In the genomic region with DNA sequence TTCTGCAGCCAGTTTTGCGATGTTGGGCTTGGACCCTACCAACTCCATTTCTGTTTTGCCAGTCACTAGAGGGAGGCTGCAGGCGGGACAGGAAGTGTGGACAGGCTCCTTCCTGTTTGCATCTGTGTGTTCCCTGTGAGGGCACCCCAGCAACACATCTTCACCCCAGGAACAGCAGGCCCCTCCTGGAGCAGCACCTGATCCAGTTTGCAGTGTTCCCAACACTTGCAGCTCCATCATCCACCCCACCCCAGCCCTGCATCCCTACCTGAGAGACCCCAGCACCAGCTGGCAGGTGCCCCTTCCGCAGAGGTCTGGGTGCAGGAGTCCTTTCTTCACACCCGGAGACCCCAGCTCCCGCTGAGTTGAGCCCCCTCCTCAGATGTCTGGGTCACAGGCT, we compare ENCODE assay signal across 1 cellular context.
TF ChIP-seq lines count a peak whose summit lies in the region.

No MANE protein-coding gene starts in this region.

TF ChIP-seq in HCT116, 20 proteins besides CTCF, POLR2A, EP300 and RAD21:
- TF ChIP-seq JUND (IDR thresholded peaks at IDR 0.05) (no peak), ZNF274 (IDR thresholded peaks at IDR 0.05; ENCODE audit: low read depth, low read length) (no peak), TCF7L2 (IDR thresholded peaks at IDR 0.05; ENCODE audit: borderline replicate concordance, extremely low read depth, insufficient read depth, insufficient read length) (no peak), SIN3A (IDR thresholded peaks at IDR 0.05; ENCODE audit: low read depth) (no peak), YY1 (IDR thresholded peaks at IDR 0.05; ENCODE audit: extremely low read depth, insufficient replicate concordance, low read depth, low read length) (no peak), EZH2phosphoT487 (IDR thresholded peaks at IDR 0.05; ENCODE audit: borderline replicate concordance) (no peak), FOSL1 (IDR thresholded peaks at IDR 0.05; ENCODE audit: low read depth) (no peak), CBX3 (IDR thresholded peaks at IDR 0.05; ENCODE audit: low read depth) (no peak), POLR2AphosphoS5 (IDR thresholded peaks at IDR 0.05; ENCODE audit: low read depth, low read length) (no peak), EGR1 (IDR thresholded peaks at IDR 0.05; ENCODE audit: low read depth) (no peak), ELF1 (IDR thresholded peaks at IDR 0.05; ENCODE audit: borderline replicate concordance, low read depth) (no peak), CEBPB (IDR thresholded peaks at IDR 0.05; ENCODE audit: low read depth) (no peak), ZFX (IDR thresholded peaks at IDR 0.05) (no peak), SP1 (IDR thresholded peaks at IDR 0.05; ENCODE audit: low read depth) (no peak), SRF (IDR thresholded peaks at IDR 0.05; ENCODE audit: low read depth) (no peak), EZH2 (IDR thresholded peaks at IDR 0.05) (no peak)
- TF ChIP-seq, protein P1, sequence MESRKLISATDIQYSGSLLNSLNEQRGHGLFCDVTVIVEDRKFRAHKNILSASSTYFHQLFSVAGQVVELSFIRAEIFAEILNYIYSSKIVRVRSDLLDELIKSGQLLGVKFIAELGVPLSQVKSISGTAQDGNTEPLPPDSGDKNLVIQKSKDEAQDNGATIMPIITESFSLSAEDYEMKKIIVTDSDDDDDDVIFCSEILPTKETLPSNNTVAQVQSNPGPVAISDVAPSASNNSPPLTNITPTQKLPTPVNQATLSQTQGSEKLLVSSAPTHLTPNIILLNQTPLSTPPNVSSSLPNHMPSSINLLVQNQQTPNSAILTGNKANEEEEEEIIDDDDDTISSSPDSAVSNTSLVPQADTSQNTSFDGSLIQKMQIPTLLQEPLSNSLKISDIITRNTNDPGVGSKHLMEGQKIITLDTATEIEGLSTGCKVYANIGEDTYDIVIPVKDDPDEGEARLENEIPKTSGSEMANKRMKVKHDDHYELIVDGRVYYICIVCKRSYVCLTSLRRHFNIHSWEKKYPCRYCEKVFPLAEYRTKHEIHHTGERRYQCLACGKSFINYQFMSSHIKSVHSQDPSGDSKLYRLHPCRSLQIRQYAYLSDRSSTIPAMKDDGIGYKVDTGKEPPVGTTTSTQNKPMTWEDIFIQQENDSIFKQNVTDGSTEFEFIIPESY (IDR thresholded peaks at IDR 0.05; ENCODE audit: extremely low read depth, insufficient replicate concordance, low read length): no peak
- TF ChIP-seq, protein P2, sequence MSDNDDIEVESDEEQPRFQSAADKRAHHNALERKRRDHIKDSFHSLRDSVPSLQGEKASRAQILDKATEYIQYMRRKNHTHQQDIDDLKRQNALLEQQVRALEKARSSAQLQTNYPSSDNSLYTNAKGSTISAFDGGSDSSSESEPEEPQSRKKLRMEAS (IDR thresholded peaks at IDR 0.05): no peak
- TF ChIP-seq, protein P3, sequence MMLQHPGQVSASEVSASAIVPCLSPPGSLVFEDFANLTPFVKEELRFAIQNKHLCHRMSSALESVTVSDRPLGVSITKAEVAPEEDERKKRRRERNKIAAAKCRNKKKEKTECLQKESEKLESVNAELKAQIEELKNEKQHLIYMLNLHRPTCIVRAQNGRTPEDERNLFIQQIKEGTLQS (IDR thresholded peaks at IDR 0.05): no peak
- TF ChIP-seq, protein P4, sequence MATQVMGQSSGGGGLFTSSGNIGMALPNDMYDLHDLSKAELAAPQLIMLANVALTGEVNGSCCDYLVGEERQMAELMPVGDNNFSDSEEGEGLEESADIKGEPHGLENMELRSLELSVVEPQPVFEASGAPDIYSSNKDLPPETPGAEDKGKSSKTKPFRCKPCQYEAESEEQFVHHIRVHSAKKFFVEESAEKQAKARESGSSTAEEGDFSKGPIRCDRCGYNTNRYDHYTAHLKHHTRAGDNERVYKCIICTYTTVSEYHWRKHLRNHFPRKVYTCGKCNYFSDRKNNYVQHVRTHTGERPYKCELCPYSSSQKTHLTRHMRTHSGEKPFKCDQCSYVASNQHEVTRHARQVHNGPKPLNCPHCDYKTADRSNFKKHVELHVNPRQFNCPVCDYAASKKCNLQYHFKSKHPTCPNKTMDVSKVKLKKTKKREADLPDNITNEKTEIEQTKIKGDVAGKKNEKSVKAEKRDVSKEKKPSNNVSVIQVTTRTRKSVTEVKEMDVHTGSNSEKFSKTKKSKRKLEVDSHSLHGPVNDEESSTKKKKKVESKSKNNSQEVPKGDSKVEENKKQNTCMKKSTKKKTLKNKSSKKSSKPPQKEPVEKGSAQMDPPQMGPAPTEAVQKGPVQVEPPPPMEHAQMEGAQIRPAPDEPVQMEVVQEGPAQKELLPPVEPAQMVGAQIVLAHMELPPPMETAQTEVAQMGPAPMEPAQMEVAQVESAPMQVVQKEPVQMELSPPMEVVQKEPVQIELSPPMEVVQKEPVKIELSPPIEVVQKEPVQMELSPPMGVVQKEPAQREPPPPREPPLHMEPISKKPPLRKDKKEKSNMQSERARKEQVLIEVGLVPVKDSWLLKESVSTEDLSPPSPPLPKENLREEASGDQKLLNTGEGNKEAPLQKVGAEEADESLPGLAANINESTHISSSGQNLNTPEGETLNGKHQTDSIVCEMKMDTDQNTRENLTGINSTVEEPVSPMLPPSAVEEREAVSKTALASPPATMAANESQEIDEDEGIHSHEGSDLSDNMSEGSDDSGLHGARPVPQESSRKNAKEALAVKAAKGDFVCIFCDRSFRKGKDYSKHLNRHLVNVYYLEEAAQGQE (IDR thresholded peaks at IDR 0.05; ENCODE audit: low read depth): no peak
